22 cellular contexts compared by ENCODE assay signal in the genomic region with DNA sequence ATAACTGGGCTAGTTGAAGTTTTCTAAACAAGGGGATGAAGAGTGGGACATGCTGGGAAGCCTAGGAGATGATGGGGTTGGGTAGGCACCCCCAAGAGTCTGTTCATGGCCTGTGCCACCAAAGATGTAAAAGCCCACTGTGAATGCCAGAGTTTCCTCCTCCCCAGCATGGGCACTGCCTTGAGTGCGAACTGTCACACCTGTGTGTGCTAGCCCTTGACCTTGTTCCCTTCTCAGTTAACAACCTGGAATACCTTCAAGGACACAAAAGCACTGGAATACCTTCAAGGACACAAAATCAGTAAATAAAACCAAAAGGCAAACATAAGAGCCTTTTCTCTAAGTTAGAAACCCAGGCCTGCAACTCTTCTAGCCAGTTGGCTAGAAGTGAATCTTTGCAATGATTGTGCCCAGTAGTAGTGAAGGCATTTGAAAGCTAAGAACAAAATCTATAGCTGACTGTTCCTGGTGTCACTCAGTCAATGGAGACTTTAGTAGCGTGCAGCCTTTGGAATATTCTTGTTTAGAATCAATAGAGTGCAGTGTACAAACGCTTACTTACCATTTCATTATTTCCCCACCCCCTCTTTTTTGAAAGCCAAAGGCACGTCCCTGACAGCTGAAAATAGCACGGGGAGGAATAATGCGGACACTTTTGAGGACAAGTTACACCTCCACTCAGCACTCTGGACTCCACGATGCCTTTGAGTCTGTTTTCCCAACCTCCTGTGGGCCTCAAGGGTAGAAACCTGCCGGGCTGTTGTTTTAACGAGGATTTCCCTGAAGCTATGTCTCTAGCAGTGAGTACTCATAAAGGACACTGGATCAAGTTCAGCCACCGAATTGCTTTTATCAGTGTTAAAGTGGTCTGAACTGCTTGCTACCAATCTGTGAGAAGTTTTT. TPM values are rescaled to one million over a fixed set of nuclear protein-coding genes. Genes with fewer than 3 reads are reported as not detected.
DNase-seq lines count a peak whose midpoint lies in the region; ATAC-seq, FAIRE-seq and TF ChIP-seq lines count a peak whose summit lies in the region.
"Had no signal": no experiment of that assay in that cellular context is flagged by ENCODE, and none has a peak within 500 bp of the region (broad histone marks: within the 10 kb centered on the region; RNA-seq: fewer than 3 reads in every experiment).

No MANE protein-coding gene starts in this region.

- no peak overlapping the region for H3K27ac ChIP-seq in left lung
- no peak overlapping the region for H3K27ac ChIP-seq in foreskin keratinocyte
- H3K27ac ChIP-seq: ascending aorta, ovary, skin epidermis had no signal

- no peak for FAIRE-seq in urothelium cell line (lab: Jason Lieb, UNC)
- FAIRE-seq: endometrium, GM12878 had no signal

- H3K27me3 ChIP-seq in left lung (no peaks in the 10 kb centered on the region), foreskin keratinocyte (no peaks in the 10 kb centered on the region)
- H3K27me3 ChIP-seq: ascending aorta, ovary had no signal

- H3K36me3 Mint-ChIP-seq in natural killer cell = peaks cover 18% of the 10 kb centered on the region
- H3K36me3 Mint-ChIP-seq in natural killer cell treated with Interleukin-12 subunit alpha and Interleukin-12 subunit beta and Interleukin-15 and Interleukin-18, amount 100 ng/mL, for 72 hours = peaks cover 40% of the 10 kb centered on the region
- H3K36me3 Mint-ChIP-seq in brain = peaks cover 62% of the 10 kb centered on the region
- H3K36me3 Mint-ChIP-seq in HFFc6 (ENCODE audit: low read depth) = peaks cover 31% of the 10 kb centered on the region

- H3K4me3 Mint-ChIP-seq in natural killer cell = no peak overlapping the region
- no peak overlapping the region for H3K4me3 Mint-ChIP-seq in natural killer cell treated with Interleukin-12 subunit alpha and Interleukin-12 subunit beta and Interleukin-15 and Interleukin-18, amount 100 ng/mL, for 72 hours
- H3K4me3 Mint-ChIP-seq in brain = no peak overlapping the region
- H3K4me3 Mint-ChIP-seq in HFFc6 = no peak overlapping the region

- TF ChIP-seq CTCF in natural killer cell (IDR thresholded peaks at IDR 0.05) = no peak
- no peak for TF ChIP-seq CTCF in brain (conservative IDR thresholded peaks at IDR 0.05)
- TF ChIP-seq CTCF in left lung (IDR thresholded peaks at IDR 0.05) = no peak
- TF ChIP-seq CTCF in HFFc6 (IDR thresholded peaks at IDR 0.05) = no peak
- no peak for TF ChIP-seq CTCF in foreskin keratinocyte (conservative IDR thresholded peaks at IDR 0.05)

- peaks cover 0 to 5% of the 10 kb centered on the region in 2 donors for H3K4me1 ChIP-seq in left lung
- H3K4me1 ChIP-seq in foreskin keratinocyte = no peaks in the 10 kb centered on the region
- H3K4me1 ChIP-seq: ascending aorta had no signal

- peaks cover 0 to 72% of the 10 kb centered on the region in 2 donors for H3K36me3 ChIP-seq in left lung
- H3K36me3 ChIP-seq: ovary had no signal

- DNase-seq in natural killer cell = no peak
- DNase-seq in natural killer cell treated with Interleukin-12 subunit alpha and Interleukin-12 subunit beta and Interleukin-15 and Interleukin-18, amount 100 ng/mL, for 72 hours (ENCODE audit: low spot score) = no peak
- DNase-seq in left lung = no peak
- DNase-seq in HFFc6 = no peak
- DNase-seq in urothelium cell line (ENCODE audit: low spot score) = no peak
- DNase-seq in foreskin keratinocyte = no peak
- DNase-seq: activated effector memory CD4-positive, alpha-beta T cell treated with anti-CD3 and anti-CD28 coated beads, Interleukin-2, amount 50 U/mL, for 16 hours; GF-D8; Karpas-422; NCI-H1048; NCI-H2029 treated with DMSO at 0.1 percent for 48 hours; NCI-H524; ovary; stimulated activated CD4-positive, alpha-beta T cell treated with anti-CD3 and anti-CD28 coated beads, Interleukin-4, amount 100 ng/mL, for 1 hour; substantia nigra; T-helper 1 cell had no signal

- ATAC-seq in natural killer cell (no peak), left lung (peak; percentile 39), GM21423 (IDR thresholded peaks at IDR 0.05; ENCODE audit: unreplicated experiment) (no peak), foreskin keratinocyte (no peak)
- no peak for ATAC-seq in natural killer cell treated with Interleukin-12 subunit alpha and Interleukin-12 subunit beta and Interleukin-15 and Interleukin-18, amount 100 ng/mL, for 72 hours
- ATAC-seq: GM12878 had no signal

- H3K4me1 Mint-ChIP-seq in natural killer cell = peaks cover 4 to 6% of the 10 kb centered on the region in 2 donors
- peaks cover 8 to 20% of the 10 kb centered on the region in 2 donors for H3K4me1 Mint-ChIP-seq in natural killer cell treated with Interleukin-12 subunit alpha and Interleukin-12 subunit beta and Interleukin-15 and Interleukin-18, amount 100 ng/mL, for 72 hours (ENCODE audit: low read depth in 2 of 2)
- H3K4me1 Mint-ChIP-seq in brain = no peaks in the 10 kb centered on the region
- H3K4me1 Mint-ChIP-seq in HFFc6 (ENCODE audit: low read depth) = peaks cover 16% of the 10 kb centered on the region

- no peaks in the 10 kb centered on the region for H3K27me3 Mint-ChIP-seq in natural killer cell (ENCODE audit: low read depth in 2 of 2)
- no peaks in the 10 kb centered on the region for H3K27me3 Mint-ChIP-seq in natural killer cell treated with Interleukin-12 subunit alpha and Interleukin-12 subunit beta and Interleukin-15 and Interleukin-18, amount 100 ng/mL, for 72 hours
- no peaks in the 10 kb centered on the region for H3K27me3 Mint-ChIP-seq in brain
- H3K27me3 Mint-ChIP-seq in HFFc6 (ENCODE audit: insufficient read depth) = no peaks in the 10 kb centered on the region; the same call in 1 of the 2 replicates

- H3K27ac Mint-ChIP-seq in natural killer cell (peak overlapping the region; percentile 17 to 39), brain (peak overlapping the region in 3 of 5 experiments; percentile 3 to 67 (median 37)), HFFc6 (no peak overlapping the region)
- peak overlapping the region in 1 of 2 donors; percentile 64 for H3K27ac Mint-ChIP-seq in natural killer cell treated with Interleukin-12 subunit alpha and Interleukin-12 subunit beta and Interleukin-15 and Interleukin-18, amount 100 ng/mL, for 72 hours

- no peaks in the 10 kb centered on the region for H3K9me3 ChIP-seq in left lung
- H3K9me3 ChIP-seq: ascending aorta, ovary had no signal

- H3K4me3 ChIP-seq in left lung = no peak overlapping the region
- H3K4me3 ChIP-seq: ascending aorta, GM12878, ovary, skin epidermis had no signal

- intact Hi-C loops in natural killer cell (cut with micrococcal nuclease) (no loop called here), left lung (cut with DNase I) (loop anchor here in 1 of 2 donors (10.0 kb wide), 1 partner anchor 644 kb away; no protein-coding TSS in a partner anchor)

- no peaks in the 10 kb centered on the region for H3K9me3 Mint-ChIP-seq in natural killer cell
- no peaks in the 10 kb centered on the region for H3K9me3 Mint-ChIP-seq in natural killer cell treated with Interleukin-12 subunit alpha and Interleukin-12 subunit beta and Interleukin-15 and Interleukin-18, amount 100 ng/mL, for 72 hours
- no peaks in the 10 kb centered on the region for H3K9me3 Mint-ChIP-seq in brain
- H3K9me3 Mint-ChIP-seq in HFFc6 = no peaks in the 10 kb centered on the region

RNA-seq across cellular contexts. Expression of a gene that starts 24.2 kb away (rescaled TPM):
- total RNA-seq in natural killer cell = 100 to 1,000 TPM in 2 of 3 donors, 10 to 100 TPM in 1; 84.4 to 105 (median 102) TPM
- 10 to 100 TPM; 82.7 to 95.7 TPM for total RNA-seq in natural killer cell treated with Interleukin-12 subunit alpha and Interleukin-12 subunit beta and Interleukin-15 and Interleukin-18, amount 100 ng/mL, for 72 hours
- 39.4 TPM for polyA plus RNA-seq in brain (ENCODE audit: insufficient read depth, low read depth, low replicate concordance)
- total RNA-seq in left lung = 10 to 100 TPM; 48.8 to 70.9 TPM
- total RNA-seq in HFFc6 (2021; fragmentation: NEBNext Ultra II Directional; extraction: Animal tissue kit (Norgen Biotek cat#: 25700)) = 100 to 1,000 TPM; 101 to 123 (median 113) TPM
- 119 and 139 TPM in 2 replicates for total RNA-seq in foreskin keratinocyte
- 104 and 132 TPM in 2 replicates for polyA plus RNA-seq in foreskin keratinocyte
